ENCODE assay signal across 17 cellular contexts in the genomic region with DNA sequence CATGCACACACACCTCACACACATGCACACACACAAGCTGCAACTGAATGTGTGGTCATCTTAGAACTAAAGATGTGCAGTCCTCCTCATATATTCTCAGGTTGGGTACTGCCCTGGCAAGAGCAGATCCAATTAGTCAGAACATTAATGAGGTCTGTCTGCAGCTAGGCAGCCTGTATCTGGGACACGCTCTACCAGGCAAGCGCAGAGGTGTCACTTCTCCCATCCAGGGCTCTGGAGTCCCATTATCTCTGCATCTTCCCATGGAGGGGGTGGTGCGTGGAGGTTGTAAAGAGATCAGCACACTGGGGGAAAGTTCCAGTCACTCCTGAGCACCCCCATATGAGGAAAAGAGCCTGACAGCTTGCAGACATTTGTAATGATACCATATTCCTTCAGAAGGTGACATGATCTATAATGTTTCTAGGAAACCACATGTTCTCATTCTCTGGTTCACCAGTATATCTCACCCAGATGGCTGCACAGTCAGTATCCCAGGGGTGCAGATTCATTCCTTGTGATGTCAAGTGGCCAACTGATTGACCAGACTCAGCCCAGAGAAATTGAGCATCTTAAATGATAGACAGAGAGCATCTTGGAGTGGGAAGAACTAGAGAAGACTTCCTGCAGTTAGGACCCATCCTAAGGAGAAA.
"Had no signal": no experiment of that assay in that cellular context is flagged by ENCODE, and none has a peak within 500 bp of the region (broad histone marks: within the 10 kb centered on the region; RNA-seq: fewer than 3 reads in every experiment).

No MANE protein-coding gene starts in this region.

- H3K27me3 ChIP-seq: esophagus muscularis mucosa, pancreas, testis had no signal

- FAIRE-seq: kidney, pancreas had no signal

- H3K36me3 Mint-ChIP-seq: activated CD4-positive, alpha-beta memory T cell treated with anti-CD3 and anti-CD28 coated beads for 36 hours; activated naive CD8-positive, alpha-beta T cell treated with anti-CD3 and anti-CD28 coated beads for 36 hours had no signal

- H3K9me3 ChIP-seq: esophagus muscularis mucosa, heart left ventricle, pancreas, testis had no signal

- H3K27ac Mint-ChIP-seq: activated CD4-positive, alpha-beta memory T cell treated with anti-CD3 and anti-CD28 coated beads for 36 hours; activated naive CD8-positive, alpha-beta T cell treated with anti-CD3 and anti-CD28 coated beads for 36 hours; stimulated activated naive CD8-positive, alpha-beta T cell treated with anti-CD3 and anti-CD28 coated beads, Interleukin-15, Interleukin-2, amounts not matched to agents 100 ng/mL and 50 ng/mL, for 24 hours had no signal

- H3K27ac ChIP-seq: esophagus muscularis mucosa, heart left ventricle, pancreas, testis had no signal

- H3K4me3 ChIP-seq: esophagus muscularis mucosa, heart left ventricle, pancreas, testis had no signal

- H3K9me3 Mint-ChIP-seq: activated CD4-positive, alpha-beta memory T cell treated with anti-CD3 and anti-CD28 coated beads for 36 hours; activated naive CD8-positive, alpha-beta T cell treated with anti-CD3 and anti-CD28 coated beads for 36 hours; activated T-cell treated with anti-CD3 and anti-CD28 coated beads, Interleukin-2, amount 50 U/mL, for 4 hours; neural crest cell; stimulated activated naive CD8-positive, alpha-beta T cell treated with anti-CD3 and anti-CD28 coated beads, Interleukin-15, Interleukin-2, amounts not matched to agents 100 ng/mL and 50 ng/mL, for 24 hours had no signal

- H3K36me3 ChIP-seq: esophagus muscularis mucosa, heart left ventricle, pancreas had no signal

- ATAC-seq: activated T-cell treated with anti-CD3 and anti-CD28 coated beads, Interleukin-2, amount 50 U/mL, for 4 hours; heart left ventricle; left ventricle myocardium superior had no signal

- H3K4me1 ChIP-seq: heart left ventricle, pancreas, testis had no signal

- DNase-seq: activated CD4-positive, alpha-beta memory T cell treated with anti-CD3 and anti-CD28 coated beads for 36 hours; activated CD4-positive, CD25-positive, alpha-beta regulatory T cell treated with anti-CD3 and anti-CD28 coated beads, Interleukin-2, amount 50 U/mL, for 72 hours; activated effector memory CD4-positive, alpha-beta T cell treated with anti-CD3 and anti-CD28 coated beads, Interleukin-2, amount 50 U/mL, for 16 hours; activated naive CD8-positive, alpha-beta T cell treated with anti-CD3 and anti-CD28 coated beads for 36 hours; activated T-cell treated with anti-CD3 and anti-CD28 coated beads, Interleukin-2, amount 50 U/mL, for 4 hours; foreskin melanocyte; heart left ventricle; kidney; left ventricle myocardium superior; mesenchymal stem cell; pancreas; stimulated activated CD4-positive, alpha-beta T cell treated with anti-CD3 and anti-CD28 coated beads, Interleukin-4, amount 100 ng/mL, for 1 hour; stimulated activated CD8-positive, alpha-beta memory T cell treated with anti-CD3 and anti-CD28 coated beads, Interleukin-4, amount 100 ng/mL, for 48 hours; testis had no signal
